In the genomic region with DNA sequence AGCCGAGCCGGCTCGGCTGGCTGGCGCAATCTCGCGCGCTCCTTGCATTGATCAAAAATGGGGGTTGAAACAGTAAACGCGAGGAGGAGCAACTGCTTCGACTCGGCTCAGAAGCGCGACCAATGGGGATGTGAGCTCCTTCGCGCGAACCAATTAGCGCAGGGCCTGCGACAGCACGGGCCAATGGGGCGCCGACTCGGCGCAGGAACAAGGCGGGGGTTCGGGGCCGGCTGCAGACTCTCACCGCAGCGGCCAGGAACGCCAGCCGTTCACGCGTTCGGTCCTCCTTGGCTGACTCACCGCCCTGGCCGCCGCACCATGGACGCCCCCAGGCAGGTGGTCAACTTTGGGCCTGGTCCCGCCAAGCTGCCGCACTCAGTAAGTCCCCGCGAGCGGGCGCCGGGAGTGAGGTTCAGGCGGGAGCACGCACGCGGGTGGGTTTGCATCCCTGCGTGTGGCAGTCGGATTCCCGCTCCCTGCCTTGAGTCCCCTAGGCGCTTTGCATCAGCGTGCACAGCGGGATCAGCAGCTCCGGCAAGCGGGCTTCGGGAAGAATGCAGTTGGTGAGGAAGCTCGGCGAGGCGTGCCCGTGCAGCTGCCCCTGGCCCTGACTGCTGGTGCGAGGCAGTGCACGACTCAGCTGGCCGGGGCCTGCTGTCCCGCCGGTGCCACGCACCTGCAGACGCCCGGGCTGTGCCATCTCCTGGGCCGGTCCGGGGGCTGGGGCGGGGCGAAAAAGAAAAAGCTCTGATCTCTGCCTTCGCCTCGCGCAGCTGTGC, we compare ENCODE assay signal across 8 cellular contexts. TPM values are rescaled to one million over a fixed set of nuclear protein-coding genes. Genes with fewer than 3 reads are reported as not detected.
DNase-seq lines count a peak whose midpoint lies in the region; ATAC-seq, FAIRE-seq and TF ChIP-seq lines count a peak whose summit lies in the region.

A gene (plus strand): TSS at position 233 of the 779 bp plus-strand sequence. CDS start 86 bp downstream, at position 319.

- DNase-seq in NCI-H748 (lab: John Stamatoyannopoulos, UW; ENCODE audit: unreplicated experiment) (peak; percentile 99), dermis blood vessel endothelial cell (peak; percentile 96), HepG2 (ENCODE audit: low spot score) (peak; percentile 94)
- DNase-seq in activated CD4-positive, alpha-beta T cell treated with anti-CD3 and anti-CD28 coated beads, Interleukin-2, amount 50 U/mL, for 1 hour, result peak; percentile 82
- peak; percentile 85 for DNase-seq in stimulated activated CD4-positive, alpha-beta T cell treated with anti-CD3 and anti-CD28 coated beads, Interleukin-2, amount 100 ng/mL, for 48 hours

- peak within 1 kb of the TSS; percentile 43 to 93 (median 87); a peak in 21 of 22 replicates for H3K27ac ChIP-seq in BLaER1 treated with 17β-estradiol and CSF1 and Interleukin-3, amounts not matched to agents 10 nM and 100 nM
- peak within 1 kb of the TSS; percentile 97 for H3K27ac ChIP-seq in HepG2 (ENCODE audit: extremely low read length, insufficient read depth, low read length)

- TF ChIP-seq RAD21 in HepG2 (CRISPR knock-in tag; IDR thresholded peaks at IDR 0.05), result no peak; the same call in none of the 2 replicates

- CTCF ChIA-PET in HepG2 (lab: Yijun Ruan, JAX; ENCODE audit: low intra/inter-chr PET ratio, low total read pairs), result interaction anchor here (1.5 to 2.1 kb wide), 2 partner anchors 19 to 36 kb away, joined by 3 to 5 read pairs; no protein-coding TSS in a partner anchor

- peaks cover 50% of the 10 kb centered on the region for H3K79me2 ChIP-seq in HepG2 (ENCODE audit: insufficient read depth, low read length)

- intact Hi-C loops in HepG2 (cut with micrococcal nuclease; ENCODE audit: unreplicated experiment), result loop anchor here (1.0 to 10.0 kb wide), 4 partner anchors 10 to 262 kb away; a partner anchor contains a TSS

- H3K9ac ChIP-seq in BLaER1 treated with 17β-estradiol and CSF1 and Interleukin-3, amounts not matched to agents 10 nM and 100 nM, result peak within 1 kb of the TSS; percentile 71 to 91 (median 84)
- H3K9ac ChIP-seq in HepG2 (ENCODE audit: insufficient read depth, low read depth, low read length), result peak within 1 kb of the TSS; percentile 98

- TF ChIP-seq POLR2A in HepG2 (IDR thresholded peaks at IDR 0.05; ENCODE audit: insufficient read depth in 1 of 2, low read depth in 2 of 2, low read length in 2 of 2), result peak; percentile 87 to 98

- TF ChIP-seq EP300 in HepG2 (IDR thresholded peaks at IDR 0.05; ENCODE audit: low read depth in 2 of 2, low read length in 2 of 2) (no peak; a peak in 1 of 4 replicates), HepG2 (CRISPR knock-in tag; IDR thresholded peaks at IDR 0.05; ENCODE audit: borderline replicate concordance) (no peak)

- in situ Hi-C loops in HepG2 (cut with HindIII; ENCODE audit: extremely low pct_ligation_motif_present, low pct_unique_long_range_greater_than_20kb), result no loop called here

- H2AFZ ChIP-seq in HepG2 (ENCODE audit: low read length), result no peak within 1 kb of the TSS

- H3K4me2 ChIP-seq in BLaER1 treated with 17β-estradiol and CSF1 and Interleukin-3, amounts not matched to agents 10 nM and 100 nM, result peak within 1 kb of the TSS; percentile 81 to 97 (median 92)
- H3K4me2 ChIP-seq in HepG2 (ENCODE audit: low read depth, low read length), result peak within 1 kb of the TSS; percentile 97

- BruUV-seq in HepG2 (replicated peaks; lab: Mats Ljungman, UMichigan), result TSS peak; percentile 37

- H3K9me3 ChIP-seq in BLaER1 treated with 17β-estradiol and CSF1 and Interleukin-3, amounts not matched to agents 10 nM and 100 nM (replicated peaks in 1 of 11), result no peaks in the 10 kb centered on the region
- H3K9me3 ChIP-seq in HepG2 (ENCODE audit: low read length), result no peaks in the 10 kb centered on the region

- 0% methylated on average over 10 of the region's 76 CpGs for WGBS in HepG2 (ENCODE audit: low lambda C conversion rate)

- ATAC-seq in GM19372 (IDR thresholded peaks at IDR 0.05; ENCODE audit: low read depth, unreplicated experiment) (peak; percentile 98), HG03521 (IDR thresholded peaks at IDR 0.05; ENCODE audit: unreplicated experiment) (peak; percentile 99), HepG2 (peak; percentile 94)

- POLR2A ChIA-PET in HepG2 (lab: Yijun Ruan, JAX), result interaction anchor here (0.7 to 6.7 kb wide), 26 partner anchors 8 to 1275 kb away, joined by 3 to 114 read pairs (median 5); a partner anchor contains a TSS

- FAIRE-seq in HepG2 (lab: Jason Lieb, UNC), result peak; percentile 66

- peaks cover 15 to 29% (median 24%) of the 10 kb centered on the region in 11 experiments; a peak in 20 of 22 replicates for H3K36me3 ChIP-seq in BLaER1 treated with 17β-estradiol and CSF1 and Interleukin-3, amounts not matched to agents 10 nM and 100 nM
- H3K36me3 ChIP-seq in HepG2 (replicated peaks in 1 of 2; ENCODE audit: control insufficient read depth in 1 of 2, insufficient read depth in 2 of 2, low read length in 2 of 2), result peaks cover 3 to 23% of the 10 kb centered on the region in 2 experiments; a peak in 3 of 5 replicates

- peaks cover 0 to 44% (median 7%) of the 10 kb centered on the region in 11 experiments; a peak in 11 of 22 replicates for H4K20me1 ChIP-seq in BLaER1 treated with 17β-estradiol and CSF1 and Interleukin-3, amounts not matched to agents 10 nM and 100 nM
- H4K20me1 ChIP-seq in HepG2 (ENCODE audit: insufficient read depth, low read length), result peaks cover 23% of the 10 kb centered on the region

- 0 out of 2 replicates have a peak, but pooled peaks have one; percentile 10 for TF ChIP-seq CTCF in HepG2 (CRISPR knock-in tag; IDR thresholded peaks at IDR 0.05)

- peak within 1 kb of the TSS; percentile 71 to 84 (median 78) for H3K4me3 ChIP-seq in BLaER1 treated with 17β-estradiol and CSF1 and Interleukin-3, amounts not matched to agents 10 nM and 100 nM
- peak within 1 kb of the TSS; percentile 88 to 95 (median 95) for H3K4me3 ChIP-seq in HepG2 (replicated peaks in 1 of 3; ENCODE audit: insufficient read depth in 1 of 3, low read depth in 2 of 3, low read length in 3 of 3)

- H3K4me1 ChIP-seq in BLaER1 treated with 17β-estradiol and CSF1 and Interleukin-3, amounts not matched to agents 10 nM and 100 nM, result peaks cover 7 to 38% (median 28%) of the 10 kb centered on the region in 10 experiments; a peak in 19 of 20 replicates
- H3K4me1 ChIP-seq in HepG2 (ENCODE audit: insufficient read depth, low read length), result peaks cover 75% of the 10 kb centered on the region

- H3K27me3 ChIP-seq in BLaER1 treated with 17β-estradiol and CSF1 and Interleukin-3, amounts not matched to agents 10 nM and 100 nM, result 0 out of 22 replicates have a peak, but pooled peaks cover 0 to 5% (median 0%) of the 10 kb centered on the region in 11 experiments
- H3K27me3 ChIP-seq in HepG2 (ENCODE audit: control insufficient read depth in 1 of 2, insufficient read depth in 2 of 2, low read length in 2 of 2), result no peaks in the 10 kb centered on the region; a peak in 2 of 5 replicates

TF ChIP-seq in HepG2, 621 proteins besides CTCF, POLR2A, EP300 and RAD21 (continues in another document):
- no peak for TF ChIP-seq ZNF724P (CRISPR knock-in tag; IDR thresholded peaks at IDR 0.05; ENCODE audit: borderline replicate concordance)
- TF ChIP-seq, protein P1, sequence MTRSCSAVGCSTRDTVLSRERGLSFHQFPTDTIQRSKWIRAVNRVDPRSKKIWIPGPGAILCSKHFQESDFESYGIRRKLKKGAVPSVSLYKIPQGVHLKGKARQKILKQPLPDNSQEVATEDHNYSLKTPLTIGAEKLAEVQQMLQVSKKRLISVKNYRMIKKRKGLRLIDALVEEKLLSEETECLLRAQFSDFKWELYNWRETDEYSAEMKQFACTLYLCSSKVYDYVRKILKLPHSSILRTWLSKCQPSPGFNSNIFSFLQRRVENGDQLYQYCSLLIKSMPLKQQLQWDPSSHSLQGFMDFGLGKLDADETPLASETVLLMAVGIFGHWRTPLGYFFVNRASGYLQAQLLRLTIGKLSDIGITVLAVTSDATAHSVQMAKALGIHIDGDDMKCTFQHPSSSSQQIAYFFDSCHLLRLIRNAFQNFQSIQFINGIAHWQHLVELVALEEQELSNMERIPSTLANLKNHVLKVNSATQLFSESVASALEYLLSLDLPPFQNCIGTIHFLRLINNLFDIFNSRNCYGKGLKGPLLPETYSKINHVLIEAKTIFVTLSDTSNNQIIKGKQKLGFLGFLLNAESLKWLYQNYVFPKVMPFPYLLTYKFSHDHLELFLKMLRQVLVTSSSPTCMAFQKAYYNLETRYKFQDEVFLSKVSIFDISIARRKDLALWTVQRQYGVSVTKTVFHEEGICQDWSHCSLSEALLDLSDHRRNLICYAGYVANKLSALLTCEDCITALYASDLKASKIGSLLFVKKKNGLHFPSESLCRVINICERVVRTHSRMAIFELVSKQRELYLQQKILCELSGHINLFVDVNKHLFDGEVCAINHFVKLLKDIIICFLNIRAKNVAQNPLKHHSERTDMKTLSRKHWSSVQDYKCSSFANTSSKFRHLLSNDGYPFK (CRISPR knock-in tag; IDR thresholded peaks at IDR 0.05; ENCODE audit: borderline replicate concordance), result peak; percentile 66; the same call in 1 of the 2 replicates
- TF ChIP-seq NR1H2 (CRISPR knock-in tag; IDR thresholded peaks at IDR 0.05; ENCODE audit: borderline replicate concordance, low read depth), result peak; percentile 90; the same call in 1 of the 2 replicates

RNA-seq across cellular contexts. Expression of the gene that starts here (rescaled TPM):
- total RNA-seq in dermis blood vessel endothelial cell (7.5 and 21.8 TPM in 2 replicates), HepG2 (2016; rRNA removed; fragmentation: Illumina TruSeq; extraction: Trizol) (135 and 262 TPM in 2 replicates)
- total RNA-seq in HepG2 (2016; cell fraction: cytosol; rRNA removed; fragmentation: Illumina TruSeq; extraction: Trizol; ENCODE audit: low read depth), result 16.9 and 17.4 TPM in 2 replicates
- 134 and 259 TPM in 2 replicates for total RNA-seq in HepG2 (2016; cell fraction: insoluble cytoplasmic fraction; rRNA removed; fragmentation: Illumina TruSeq; extraction: Trizol)
- total RNA-seq in HepG2 (2016; cell fraction: membrane; rRNA removed; fragmentation: Illumina TruSeq; extraction: Trizol), result 55.1 and 59.2 TPM in 2 replicates
- total RNA-seq in HepG2 (2016; cell fraction: nucleus; rRNA removed; fragmentation: Illumina TruSeq; extraction: Trizol), result 92.0 and 102 TPM in 2 replicates
- 197 and 229 TPM in 2 replicates for polyA plus RNA-seq in HepG2 (2011; rRNA removed)
- 174 and 239 TPM in 2 replicates for polyA plus RNA-seq in HepG2 (2011; cell fraction: cytosol; rRNA removed)
- polyA plus RNA-seq in HepG2 (2011; cell fraction: nucleus; rRNA removed), result 53.5 and 69.1 TPM in 2 replicates
- polyA plus RNA-seq in HepG2 (2012), result 252 and 381 TPM in 2 replicates
- polyA plus RNA-seq in HepG2 (2016; cell fraction: cytosol; fragmentation: Illumina TruSeq; extraction: Trizol; ENCODE audit: low read depth), result 23.7 and 24.6 TPM in 2 replicates
- 471 and 492 TPM in 2 replicates for polyA plus RNA-seq in HepG2 (2016; cell fraction: insoluble cytoplasmic fraction; fragmentation: Illumina TruSeq; extraction: Trizol; ENCODE audit: low read depth)
- polyA plus RNA-seq in HepG2 (2016; cell fraction: membrane; fragmentation: Illumina TruSeq; extraction: Trizol; ENCODE audit: low read depth), result 65.5 and 69.3 TPM in 2 replicates
- polyA plus RNA-seq in HepG2 (2016; cell fraction: nucleus; fragmentation: Illumina TruSeq; extraction: Trizol; ENCODE audit: insufficient read depth, low read depth), result 163 TPM in 2 replicates
- polyA minus RNA-seq in HepG2 (2011; rRNA and poly(A)+ RNA removed; ENCODE audit: low replicate concordance), result 98.7 and 239 TPM in 2 replicates
- 170 and 192 TPM in 2 replicates for polyA minus RNA-seq in HepG2 (2011; cell fraction: cytosol; rRNA and poly(A)+ RNA removed)
- 105 and 132 TPM in 2 replicates for polyA minus RNA-seq in HepG2 (2011; cell fraction: nucleus; rRNA and poly(A)+ RNA removed)

Comparison
In these comparisons a context has a peak if more than half of its experiments do, and no peak if none do; other contexts are left out.
1. Peak in every context shown above with its lines: DNase-seq, ATAC-seq, H3K4me3 ChIP-seq and H3K27ac ChIP-seq.